In genomic region chr7:71695189-71695588, GRCh38 we compare ENCODE assay signal across 21 cellular contexts.
"Had no signal": no experiment of that assay in that cellular context is flagged by ENCODE, and none has a peak within 500 bp of the region (broad histone marks: within the 10 kb centered on the region; RNA-seq: fewer than 3 reads in every experiment).

No MANE protein-coding gene starts in this region.

- H3K27me3 Mint-ChIP-seq: activated CD4-positive, alpha-beta T cell treated with anti-CD3 and anti-CD28 coated beads for 36 hours; memory B cell; naive B cell; stimulated activated naive CD8-positive, alpha-beta T cell treated with anti-CD3 and anti-CD28 coated beads, Interleukin-15, amount 100 ng/mL, for 72 hours had no signal

- DNase-seq: activated CD4-positive, alpha-beta T cell treated with anti-CD3 and anti-CD28 coated beads for 36 hours; activated CD4-positive, alpha-beta T cell treated with anti-CD3 and anti-CD28 coated beads, Interleukin-2, amount 50 U/mL, for 48 hours; activated gamma-delta T cell; body of pancreas; caudate nucleus; colonic mucosa; erythroblast; naive B cell; psoas muscle; right cardiac atrium; small intestine; stimulated activated CD4-positive, alpha-beta T cell treated with anti-CD3 and anti-CD28 coated beads, Interleukin-15, amount 100 ng/mL, for 24 hours; stimulated activated CD4-positive, alpha-beta T cell treated with anti-CD3 and anti-CD28 coated beads, Interleukin-2, amount 100 ng/mL, for 48 hours; stimulated activated naive CD8-positive, alpha-beta T cell treated with anti-CD3 and anti-CD28 coated beads, Interleukin-15, amount 100 ng/mL, for 72 hours; trophoblast cell had no signal

- FAIRE-seq: small intestine, TTC549 had no signal

- H3K4me1 ChIP-seq: body of pancreas, colonic mucosa, gastroesophageal sphincter, psoas muscle had no signal

- H3K36me3 ChIP-seq: colonic mucosa, gastroesophageal sphincter had no signal

- H3K4me3 Mint-ChIP-seq: activated CD4-positive, alpha-beta T cell treated with anti-CD3 and anti-CD28 coated beads for 36 hours; activated naive CD8-positive, alpha-beta T cell; memory B cell; naive B cell; neural crest cell; stimulated activated naive CD8-positive, alpha-beta T cell treated with anti-CD3 and anti-CD28 coated beads, Interleukin-15, amount 100 ng/mL, for 72 hours; T-helper 2 cell treated with Interferon-gamma antibody and Interleukin-4, amounts not matched to agents 5 μg/mL and 100 μg/mL, for 36 hours had no signal

- H3K36me3 Mint-ChIP-seq: activated naive CD8-positive, alpha-beta T cell; memory B cell had no signal

- H3K4me1 Mint-ChIP-seq: activated CD4-positive, alpha-beta T cell treated with anti-CD3 and anti-CD28 coated beads for 36 hours; memory B cell; naive B cell; stimulated activated naive CD8-positive, alpha-beta T cell treated with anti-CD3 and anti-CD28 coated beads, Interleukin-15, amount 100 ng/mL, for 72 hours had no signal

- ATAC-seq: activated CD4-positive, alpha-beta T cell treated with anti-CD3 and anti-CD28 coated beads for 36 hours; body of pancreas; gastroesophageal sphincter; psoas muscle; right cardiac atrium; stimulated activated naive CD8-positive, alpha-beta T cell treated with anti-CD3 and anti-CD28 coated beads, Interleukin-15, amount 100 ng/mL, for 72 hours had no signal

- H3K9me3 ChIP-seq: body of pancreas, colonic mucosa, gastroesophageal sphincter, psoas muscle had no signal

- H3K27ac ChIP-seq: body of pancreas, colonic mucosa, gastroesophageal sphincter, psoas muscle had no signal

- H3K4me3 ChIP-seq: body of pancreas, colonic mucosa, gastroesophageal sphincter, psoas muscle had no signal

- H3K27ac Mint-ChIP-seq: activated CD4-positive, alpha-beta T cell treated with anti-CD3 and anti-CD28 coated beads for 36 hours; activated naive CD8-positive, alpha-beta T cell; memory B cell; naive B cell; stimulated activated naive CD8-positive, alpha-beta T cell treated with anti-CD3 and anti-CD28 coated beads, Interleukin-15, amount 100 ng/mL, for 72 hours; T-helper 2 cell treated with Interferon-gamma antibody and Interleukin-4, amounts not matched to agents 5 μg/mL and 100 μg/mL, for 36 hours had no signal

- H3K27me3 ChIP-seq: body of pancreas, colonic mucosa, gastroesophageal sphincter had no signal
